Comparison of ENCODE assay signal across 11 cellular contexts in the genomic region with DNA sequence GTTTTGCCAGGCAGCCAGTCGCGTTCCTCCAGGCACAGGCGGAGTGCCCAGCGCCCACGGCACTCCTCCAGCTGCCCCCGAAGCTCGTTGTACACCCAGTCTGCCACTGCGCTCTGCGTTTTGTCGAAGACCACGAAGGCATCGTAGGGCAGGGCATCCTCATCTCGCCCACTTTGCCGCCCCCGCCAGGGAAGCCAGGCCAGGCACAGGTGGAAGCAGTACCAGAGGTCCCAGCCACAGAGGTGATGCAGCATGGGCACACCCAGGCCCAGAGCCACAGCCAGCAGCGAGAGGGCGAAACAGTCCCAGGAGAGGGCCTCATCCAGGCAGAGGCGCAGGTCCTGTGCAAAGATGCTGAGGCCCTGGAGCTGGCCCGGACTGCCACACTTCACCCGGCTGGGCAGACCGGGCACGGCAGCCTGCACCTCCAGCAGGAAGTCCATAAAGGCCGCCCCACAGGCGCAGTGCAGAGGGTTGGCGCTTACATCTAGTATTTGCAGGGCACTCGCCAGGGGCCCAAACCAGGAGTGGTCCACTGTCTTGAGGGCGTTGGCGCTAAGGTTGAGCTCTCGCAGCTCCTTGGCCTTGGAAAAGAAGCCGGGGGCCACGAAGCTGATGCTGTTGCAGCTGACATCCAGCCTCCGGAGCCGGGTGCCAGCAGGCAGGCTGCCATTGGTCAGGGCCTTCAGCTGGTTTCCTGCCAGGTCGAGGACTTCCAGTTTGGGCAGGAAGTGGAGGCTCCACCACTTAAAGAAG. TPM values are rescaled to one million over a fixed set of nuclear protein-coding genes. Genes with fewer than 3 reads are reported as not detected.
DNase-seq lines count a peak whose midpoint lies in the region; ATAC-seq and TF ChIP-seq lines count a peak whose summit lies in the region.
"Had no signal": no experiment of that assay in that cellular context is flagged by ENCODE, and none has a peak within 500 bp of the region (broad histone marks: within the 10 kb centered on the region; RNA-seq: fewer than 3 reads in every experiment).

No MANE protein-coding gene starts in this region.

- H4K91ac ChIP-seq in IMR-90 (ENCODE audit: insufficient read depth, low read depth, low read length) (no peak overlapping the region), trophoblast cell (ENCODE audit: low read depth, low read length) (no peak overlapping the region)

- no peaks in the 10 kb centered on the region for H3K79me2 ChIP-seq in trophoblast cell (ENCODE audit: control insufficient read depth, insufficient read depth, low read length, poor library complexity)

- no peak overlapping the region for H4K5ac ChIP-seq in IMR-90 (ENCODE audit: low read depth, low read length)

- H4K20me1 ChIP-seq in IMR-90 (ENCODE audit: insufficient read depth, low read length) = peaks cover 11% of the 10 kb centered on the region

- H3K23ac ChIP-seq in IMR-90 (ENCODE audit: low read depth, low read length) (no peak overlapping the region), trophoblast cell (ENCODE audit: low read length) (no peak overlapping the region)

- H3K4me2 ChIP-seq in IMR-90 (ENCODE audit: low read depth, low read length) (no peak overlapping the region), trophoblast cell (ENCODE audit: low read length) (no peak overlapping the region)

- no peaks in the 10 kb centered on the region for H3K9me3 ChIP-seq in IMR-90 (ENCODE audit: control insufficient read depth, insufficient read depth, low read length)
- H3K9me3 ChIP-seq in trophoblast cell (ENCODE audit: insufficient read depth, low read depth, low read length) = no peaks in the 10 kb centered on the region

- peak overlapping the region; percentile 73 for H3K4me3 Mint-ChIP-seq in activated naive CD4-positive, alpha-beta T cell treated with anti-CD3 and anti-CD28 coated beads, Interleukin-2, amount 10 ng/mL, durations not matched to agents 7 days and 5 days

- 81% methylated on average over 28 of the region's 34 CpGs; no CpG with 5 or more reads in 1 of the 2 experiments for WGBS in IMR-90 (ENCODE audit: extremely low coverage in 2 of 2, insufficient read length in 1 of 2), 2 experiments
- WGBS in trophoblast cell (ENCODE audit: extremely low coverage, insufficient coverage, insufficient read length) = no CpG with 5 or more reads among the region's 34 CpGs

- TF ChIP-seq POLR2A in IMR-90 (IDR thresholded peaks at IDR 0.05; ENCODE audit: low read depth, low read length) = no peak

- H3K9me3 Mint-ChIP-seq in activated naive CD4-positive, alpha-beta T cell treated with anti-CD3 and anti-CD28 coated beads, Interleukin-2, amount 10 ng/mL, durations not matched to agents 7 days and 5 days = no peaks in the 10 kb centered on the region

- in situ Hi-C loops in IMR-90 (cut with MboI; ENCODE audit: low sequenced_read_pairs) = no loop called here

- H2BK12ac ChIP-seq in trophoblast cell (ENCODE audit: low read length) = peak overlapping the region; percentile 12

- DNase-seq in IMR-90 (no peak), T-helper 22 cell (ENCODE audit: low read depth) (peak; percentile 62), trophoblast cell (no peak), NCI-H2107 treated with DMSO at 0.1 percent for 48 hours (lab: John Stamatoyannopoulos, UW; ENCODE audit: unreplicated experiment) (no peak), NCI-H2227 (lab: John Stamatoyannopoulos, UW; ENCODE audit: unreplicated experiment) (no peak)
- DNase-seq in activated naive CD4-positive, alpha-beta T cell treated with anti-CD3 and anti-CD28 coated beads, Interleukin-2, amount 10 ng/mL, durations not matched to agents 7 days and 5 days = peak; percentile 86
- DNase-seq: NCI-H1930 had no signal

- H3K4me1 ChIP-seq in IMR-90 (ENCODE audit: control insufficient read depth, insufficient read depth, low read length) = peaks cover 3% of the 10 kb centered on the region
- H3K4me1 ChIP-seq in trophoblast cell (ENCODE audit: control insufficient read depth in 1 of 2, insufficient read depth in 2 of 2, low read length in 2 of 2) = peaks cover 22 to 34% of the 10 kb centered on the region in 2 experiments

- no peak for TF ChIP-seq CTCF in IMR-90 (conservative IDR thresholded peaks at IDR 0.05; ENCODE audit: low read depth, low read length)

- H2AK5ac ChIP-seq in IMR-90 (ENCODE audit: low read depth, low read length) = peak overlapping the region; percentile 14; the same call in 1 of the 2 replicates
- H2AK5ac ChIP-seq in trophoblast cell (ENCODE audit: low read length) = peak overlapping the region; percentile 17

- peak overlapping the region; percentile 90 for H3K27ac Mint-ChIP-seq in activated naive CD4-positive, alpha-beta T cell treated with anti-CD3 and anti-CD28 coated beads, Interleukin-2, amount 10 ng/mL, durations not matched to agents 7 days and 5 days

- H4K8ac ChIP-seq in IMR-90 (ENCODE audit: low read depth in 2 of 2, low read length in 2 of 2) = no peak overlapping the region
- no peak overlapping the region for H4K8ac ChIP-seq in trophoblast cell (ENCODE audit: low read depth, low read length)

- no peaks in the 10 kb centered on the region for H3K27me3 ChIP-seq in IMR-90 (ENCODE audit: control insufficient read depth, insufficient read depth, low read length)
- H3K27me3 ChIP-seq in trophoblast cell (ENCODE audit: insufficient read depth, low read length) = no peaks in the 10 kb centered on the region
- H3K27me3 ChIP-seq: cardiac muscle cell had no signal

- CTCF ChIA-PET in IMR-90 (lab: Yijun Ruan, JAX) = interaction anchor here (1.5 kb wide), 1 partner anchor 218 kb away, joined by 3 read pairs; no protein-coding TSS in a partner anchor
- CTCF ChIA-PET in activated naive CD4-positive, alpha-beta T cell treated with anti-CD3 and anti-CD28 coated beads, Interleukin-2, amount 10 ng/mL, durations not matched to agents 7 days and 5 days (lab: Charles Lee) = interaction anchor here (0.8 to 10.4 kb wide), 18 partner anchors 9 to 220 kb away, joined by 3 to 125 read pairs (median 5); a partner anchor contains a TSS

- H3K14ac ChIP-seq in IMR-90 (replicated peaks; ENCODE audit: low read depth, low read length) (no peak overlapping the region), trophoblast cell (ENCODE audit: low read length) (no peak overlapping the region)

- H3K4ac ChIP-seq in IMR-90 (ENCODE audit: low read depth, low read length) (no peak overlapping the region), trophoblast cell (ENCODE audit: low read depth, low read length) (no peak overlapping the region)

- H3K36me3 ChIP-seq in IMR-90 (ENCODE audit: control insufficient read depth, insufficient read depth, low read length) (no peaks in the 10 kb centered on the region), trophoblast cell (ENCODE audit: control insufficient read depth in 1 of 2, insufficient read depth in 2 of 2, low read length in 2 of 2) (no peaks in the 10 kb centered on the region)
- H3K36me3 ChIP-seq: cardiac muscle cell had no signal

- H3K9me1 ChIP-seq in IMR-90 (ENCODE audit: insufficient read depth, low read length) = peaks cover 11% of the 10 kb centered on the region

- peaks cover 96% of the 10 kb centered on the region for H3K4me1 Mint-ChIP-seq in activated naive CD4-positive, alpha-beta T cell treated with anti-CD3 and anti-CD28 coated beads, Interleukin-2, amount 10 ng/mL, durations not matched to agents 7 days and 5 days

- no TSS peak for BruUV-seq in IMR-90 (replicated peaks; lab: Mats Ljungman, UMichigan)

- H3K18ac ChIP-seq in IMR-90 (ENCODE audit: low read depth, low read length) (no peak overlapping the region), trophoblast cell (ENCODE audit: low read length) (no peak overlapping the region)

- H2BK20ac ChIP-seq in IMR-90 (ENCODE audit: low read depth, low read length) = no peak overlapping the region

- no peak for ATAC-seq in IMR-90 (ENCODE audit: low read depth)
- ATAC-seq in GM21367 (IDR thresholded peaks at IDR 0.05; ENCODE audit: unreplicated experiment) = no peak
- no peak for ATAC-seq in HG02973 (IDR thresholded peaks at IDR 0.05; ENCODE audit: unreplicated experiment)

- no peak overlapping the region for H3K4me3 ChIP-seq in IMR-90 (ENCODE audit: insufficient read depth, low read depth, low read length)
- no peak overlapping the region for H3K4me3 ChIP-seq in trophoblast cell (ENCODE audit: low read depth, low read length)
- H3K4me3 ChIP-seq: cardiac muscle cell had no signal

- 0 out of 4 replicates have a peak, but pooled peaks cover 0 to 3% of the 10 kb centered on the region in 2 experiments for H3K79me1 ChIP-seq in IMR-90 (ENCODE audit: low read depth in 1 of 2, low read length in 2 of 2)
- H3K79me1 ChIP-seq in trophoblast cell (ENCODE audit: low read length) = peaks cover 8% of the 10 kb centered on the region

- H2AFZ ChIP-seq in IMR-90 (replicated peaks; ENCODE audit: low read length, poor library complexity) = peak overlapping the region; percentile 32
- H2AFZ ChIP-seq in trophoblast cell (ENCODE audit: insufficient read depth, low read length, poor library complexity) = no peak overlapping the region

- intact Hi-C loops in IMR-90 (cut with micrococcal nuclease) = loop anchor here (5.0 kb wide), 1 partner anchor 226 kb away; a partner anchor contains a TSS

- no peak overlapping the region for H3K56ac ChIP-seq in IMR-90 (ENCODE audit: extremely low read depth, insufficient read depth, low read length)

- H3K27me3 Mint-ChIP-seq in activated naive CD4-positive, alpha-beta T cell treated with anti-CD3 and anti-CD28 coated beads, Interleukin-2, amount 10 ng/mL, durations not matched to agents 7 days and 5 days = no peaks in the 10 kb centered on the region

- dilution Hi-C loops in IMR-90 (cut with HindIII; ENCODE audit: low sequenced_read_pairs, unreplicated experiment) = no loop called here

- TF ChIP-seq RAD21 in IMR-90 (IDR thresholded peaks at IDR 0.05; ENCODE audit: low read length) = no peak

- POLR2A ChIA-PET in IMR-90 (lab: Charles Lee; ENCODE audit: unreplicated experiment) = no interaction called here

- no peak overlapping the region for H2BK15ac ChIP-seq in IMR-90 (ENCODE audit: low read depth, low read length)

- no peak overlapping the region for H2AK9ac ChIP-seq in IMR-90 (replicated peaks; ENCODE audit: low read depth, low read length, poor library complexity)

- H2BK5ac ChIP-seq in IMR-90 (ENCODE audit: low read depth, low read length, poor library complexity, severe bottlenecking) (no peak overlapping the region), trophoblast cell (ENCODE audit: low read depth, low read length, poor library complexity) (no peak overlapping the region)

- peaks cover 18% of the 10 kb centered on the region for H3K36me3 Mint-ChIP-seq in activated naive CD4-positive, alpha-beta T cell treated with anti-CD3 and anti-CD28 coated beads, Interleukin-2, amount 10 ng/mL, durations not matched to agents 7 days and 5 days

- H3K27ac ChIP-seq in IMR-90 (ENCODE audit: insufficient read depth, low read length) (no peak overlapping the region), trophoblast cell (ENCODE audit: low read depth, low read length) (no peak overlapping the region)
- H3K27ac ChIP-seq: cardiac muscle cell had no signal

- H2BK120ac ChIP-seq in IMR-90 (ENCODE audit: low read depth, low read length) = no peak overlapping the region
- H2BK120ac ChIP-seq in trophoblast cell (ENCODE audit: insufficient read depth, low read length, poor library complexity) = no peak overlapping the region

- H3K9ac ChIP-seq in IMR-90 (ENCODE audit: low read depth, low read length) (no peak overlapping the region), trophoblast cell (ENCODE audit: low read length) (no peak overlapping the region)

- H4K12ac ChIP-seq in trophoblast cell (ENCODE audit: low read depth, low read length) = no peak overlapping the region

RNA-seq across cellular contexts. Expression of a gene that starts 3.7 kb away (rescaled TPM):
- not detected in 2 replicates for total RNA-seq in IMR-90 (2012; rRNA removed)
- 0.03 TPM in 1 of 2 replicates, not detected in the other for polyA plus RNA-seq in IMR-90 (2012; rRNA removed)
- 0.01 TPM in 1 of 2 replicates, not detected in the other for polyA plus RNA-seq in IMR-90 (2012; cell fraction: cytosol; rRNA removed)
- polyA plus RNA-seq in IMR-90 (2012; cell fraction: nucleus; rRNA removed; ENCODE audit: low replicate concordance) = 0.15 TPM in 2 replicates
- 0.04 and 0.10 TPM in 2 replicates for polyA plus RNA-seq in trophoblast cell (2013)
- polyA plus RNA-seq: cardiac muscle cell, neural cell had no signal

RNA-seq across cellular contexts. Expression of a gene that starts 17.2 kb away (rescaled TPM):
- total RNA-seq in IMR-90 (2012; rRNA removed) = 105 and 111 TPM in 2 replicates
- polyA plus RNA-seq in IMR-90 (2012; rRNA removed) = 145 and 158 TPM in 2 replicates
- polyA plus RNA-seq in IMR-90 (2012; cell fraction: cytosol; rRNA removed) = 165 and 194 TPM in 2 replicates
- 62.0 and 123 TPM in 2 replicates for polyA plus RNA-seq in IMR-90 (2012; cell fraction: nucleus; rRNA removed; ENCODE audit: low replicate concordance)
- polyA plus RNA-seq in trophoblast cell (2013) = 39.5 and 39.9 TPM in 2 replicates

RNA-seq across cellular contexts. Expression of a gene that starts 23.8 kb away (rescaled TPM):
- total RNA-seq in IMR-90 (2012; rRNA removed) = 29.7 and 32.8 TPM in 2 replicates
- polyA plus RNA-seq in IMR-90 (2012; rRNA removed) = 47.2 and 47.8 TPM in 2 replicates
- 34.1 and 38.0 TPM in 2 replicates for polyA plus RNA-seq in IMR-90 (2012; cell fraction: cytosol; rRNA removed)
- 38.1 and 45.9 TPM in 2 replicates for polyA plus RNA-seq in IMR-90 (2012; cell fraction: nucleus; rRNA removed; ENCODE audit: low replicate concordance)
- polyA plus RNA-seq in trophoblast cell (2013) = 117 and 125 TPM in 2 replicates

RNA-seq across cellular contexts. Expression of a gene that starts 23.8 kb away (rescaled TPM):
- total RNA-seq in IMR-90 (2012; rRNA removed) = 12.2 and 13.1 TPM in 2 replicates
- 15.4 and 18.1 TPM in 2 replicates for polyA plus RNA-seq in IMR-90 (2012; rRNA removed)
- 12.1 and 14.9 TPM in 2 replicates for polyA plus RNA-seq in IMR-90 (2012; cell fraction: cytosol; rRNA removed)
- 51.7 and 53.1 TPM in 2 replicates for polyA plus RNA-seq in IMR-90 (2012; cell fraction: nucleus; rRNA removed; ENCODE audit: low replicate concordance)
- polyA plus RNA-seq in trophoblast cell (2013) = 3.0 and 3.5 TPM in 2 replicates

RNA-seq across cellular contexts. Expression of a gene that starts 56.7 kb away (rescaled TPM):
- 65.3 and 68.1 TPM in 2 replicates for total RNA-seq in IMR-90 (2012; rRNA removed)
- polyA plus RNA-seq in IMR-90 (2012; rRNA removed) = 30.9 and 38.1 TPM in 2 replicates
- 11.6 and 13.7 TPM in 2 replicates for polyA plus RNA-seq in IMR-90 (2012; cell fraction: cytosol; rRNA removed)
- 4.1 and 16.9 TPM in 2 replicates for polyA plus RNA-seq in IMR-90 (2012; cell fraction: nucleus; rRNA removed; ENCODE audit: low replicate concordance)
- 30.8 and 31.8 TPM in 2 replicates for polyA plus RNA-seq in trophoblast cell (2013)

Comparison
In these comparisons a context has a peak if more than half of its experiments do, and no peak if none do; other contexts are left out.
1. DNase-seq: peak in T-helper 22 cell (single experiment) and activated naive CD4-positive, alpha-beta T cell treated with anti-CD3 and anti-CD28 coated beads, Interleukin-2, amount 10 ng/mL, durations not matched to agents 7 days and 5 days (single experiment); none in IMR-90 (single experiment), trophoblast cell (0 of 2), NCI-H2107 treated with DMSO at 0.1 percent for 48 hours (single experiment) and NCI-H2227 (single experiment).